9 cellular contexts compared by ENCODE assay signal in genomic region chr14:101762530-101763101, GRCh38.
A peak's percentile ranks its signal among the peaks of the same experiment; 100 is the strongest.
DNase-seq lines count a peak whose midpoint lies in the region; ATAC-seq and TF ChIP-seq lines count a peak whose summit lies in the region.
"Had no signal": no experiment of that assay in that cellular context is flagged by ENCODE, and none has a peak within 500 bp of the region (broad histone marks: within the 10 kb centered on the region; RNA-seq: fewer than 3 reads in every experiment).

No MANE protein-coding gene starts in this region.

- H3K9ac ChIP-seq in SU-DHL-6 (ENCODE audit: low read length) (peak overlapping the region; percentile 73), rectal smooth muscle tissue (ENCODE audit: low read length) (no peak overlapping the region)

- H3K79me2 ChIP-seq in SU-DHL-6 (ENCODE audit: insufficient read depth, low read length), result no peaks in the 10 kb centered on the region

- no peak for DNase-seq in GM12864 (ENCODE audit: low read depth)
- no peak for DNase-seq in fibroblast of pulmonary artery (ENCODE audit: low read depth)
- DNase-seq in posterior cingulate gyrus, result no peak
- DNase-seq in germinal center (ENCODE audit: low spot score), result no peak
- no peak for DNase-seq in iPS-NIHi11 (ENCODE audit: low spot score)
- DNase-seq: SIG-M5 had no signal

- H3K9me2 ChIP-seq in SU-DHL-6 (replicated peaks; ENCODE audit: insufficient read depth, low read length), result no peaks in the 10 kb centered on the region

- H3K9me3 ChIP-seq in SU-DHL-6 (ENCODE audit: insufficient read depth, low read length), result no peaks in the 10 kb centered on the region

- no peak for ATAC-seq in GM21717 (IDR thresholded peaks at IDR 0.05; ENCODE audit: unreplicated experiment)

- H3K27ac ChIP-seq in SU-DHL-6 (ENCODE audit: low read depth, low read length), result 0 out of 2 replicates have a peak overlapping the region, but pooled peaks have one; percentile 35
- no peak overlapping the region for H3K27ac ChIP-seq in rectal smooth muscle tissue (ENCODE audit: low read depth, low read length)

- no peaks in the 10 kb centered on the region for H4K20me1 ChIP-seq in SU-DHL-6 (ENCODE audit: low read depth, low read length)

- peaks cover 8% of the 10 kb centered on the region; the same call in 1 of the 2 replicates for H3F3A ChIP-seq in SU-DHL-6 (ENCODE audit: insufficient read depth)

- H3K27me3 ChIP-seq in SU-DHL-6 (ENCODE audit: low read length) (no peaks in the 10 kb centered on the region), rectal smooth muscle tissue (ENCODE audit: control insufficient read depth, insufficient read depth, low read length) (no peaks in the 10 kb centered on the region)

- TF ChIP-seq CTCF in GM12864 (IDR thresholded peaks at IDR 0.05; ENCODE audit: low read depth, low read length, missing control alignments) (no peak), SU-DHL-6 (IDR thresholded peaks at IDR 0.05; ENCODE audit: insufficient read depth, low read length, poor library complexity, severe bottlenecking) (no peak), fibroblast of pulmonary artery (IDR thresholded peaks at IDR 0.05; ENCODE audit: low read length, missing control alignments) (no peak)

- no peaks in the 10 kb centered on the region for H3K36me3 ChIP-seq in SU-DHL-6 (ENCODE audit: low read length)
- no peaks in the 10 kb centered on the region for H3K36me3 ChIP-seq in rectal smooth muscle tissue (ENCODE audit: control insufficient read depth, insufficient read depth, low read length)

- H3K4me3 ChIP-seq in GM12864 (ENCODE audit: low read depth, low read length) (peak overlapping the region; percentile 70; the same call in 1 of the 2 replicates), SU-DHL-6 (ENCODE audit: insufficient read depth, low read length, poor library complexity, severe bottlenecking) (peak overlapping the region; percentile 72), fibroblast of pulmonary artery (replicated peaks; ENCODE audit: low read depth, low read length) (peak overlapping the region; percentile 72), rectal smooth muscle tissue (ENCODE audit: low read length) (peak overlapping the region; percentile 72)

- H3K4me2 ChIP-seq in SU-DHL-6 (ENCODE audit: low read depth, low read length, poor library complexity, severe bottlenecking), result peak overlapping the region; percentile 67

- no peaks in the 10 kb centered on the region for H3K4me1 ChIP-seq in rectal smooth muscle tissue (ENCODE audit: control insufficient read depth, insufficient read depth, low read length)

- intact Hi-C loops in posterior cingulate gyrus (cut with DNase I), result loop anchor here (5.0 kb wide), 3 partner anchors 55 to 200 kb away; partner anchors contain the start of gene DYNC1H1

- H2AFZ ChIP-seq in SU-DHL-6 (ENCODE audit: low read depth, low read length, severe bottlenecking), result no peak overlapping the region
